10 cellular contexts compared by ENCODE assay signal in the genomic region with DNA sequence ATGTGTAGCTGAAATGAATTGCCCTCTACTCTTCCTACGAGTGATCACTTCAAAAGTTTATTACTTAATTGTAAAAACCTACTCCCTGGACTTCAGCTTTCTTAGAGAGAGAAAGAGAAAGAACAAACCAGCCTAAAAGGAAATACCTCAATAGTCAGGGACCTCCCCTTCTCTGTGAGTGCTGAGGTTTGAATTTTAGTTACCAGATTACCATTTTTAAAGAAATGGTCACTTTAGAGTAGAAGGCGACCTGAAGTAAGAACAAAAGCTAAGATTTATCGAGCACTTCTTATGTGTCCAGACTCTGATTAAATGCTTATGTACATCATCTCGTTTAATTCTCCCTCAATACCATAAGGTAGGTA. TPM values are rescaled to one million over a fixed set of nuclear protein-coding genes. Genes with fewer than 3 reads are reported as not detected.
DNase-seq lines count a peak whose midpoint lies in the region; ATAC-seq and TF ChIP-seq lines count a peak whose summit lies in the region.
"Had no signal": no experiment of that assay in that cellular context is flagged by ENCODE, and none has a peak within 500 bp of the region (broad histone marks: within the 10 kb centered on the region; RNA-seq: fewer than 3 reads in every experiment).

No MANE protein-coding gene starts in this region.

- H3K27me3 Mint-ChIP-seq in activated naive CD4-positive, alpha-beta T cell treated with anti-CD3 and anti-CD28 coated beads, Interleukin-2, amount 50 U/mL, for 24 hours: no peaks in the 10 kb centered on the region
- H3K27me3 Mint-ChIP-seq in type B pancreatic cell: no peaks in the 10 kb centered on the region

- no peaks in the 10 kb centered on the region for H3K9me3 Mint-ChIP-seq in activated naive CD4-positive, alpha-beta T cell treated with anti-CD3 and anti-CD28 coated beads, Interleukin-2, amount 50 U/mL, for 24 hours
- H3K9me3 Mint-ChIP-seq in type B pancreatic cell: no peaks in the 10 kb centered on the region

- H3K27ac Mint-ChIP-seq in activated naive CD4-positive, alpha-beta T cell treated with anti-CD3 and anti-CD28 coated beads, Interleukin-2, amount 50 U/mL, for 24 hours: peak overlapping the region; percentile 94
- H3K27ac Mint-ChIP-seq in type B pancreatic cell: peak overlapping the region; percentile 73

- TF ChIP-seq CTCF in lower lobe of right lung (IDR thresholded peaks at IDR 0.05): no peak
- no peak for TF ChIP-seq CTCF in type B pancreatic cell (conservative IDR thresholded peaks at IDR 0.05)

- H3K4me1 Mint-ChIP-seq in activated naive CD4-positive, alpha-beta T cell treated with anti-CD3 and anti-CD28 coated beads, Interleukin-2, amount 50 U/mL, for 24 hours: peaks cover 89% of the 10 kb centered on the region
- H3K4me1 Mint-ChIP-seq in type B pancreatic cell (ENCODE audit: unreplicated experiment): peaks cover 37% of the 10 kb centered on the region

- no peak for DNase-seq in activated naive CD4-positive, alpha-beta T cell (lab: John Stamatoyannopoulos, UW)
- DNase-seq in adipocyte (ENCODE audit: low read depth) (no peak), lower lobe of right lung (no peak), type B pancreatic cell (ENCODE audit: extremely low spot score, unreplicated experiment) (no peak), kidney tubule cell (ENCODE audit: low spot score) (no peak)
- DNase-seq: hippocampal formation, NCI-H1092 treated with DMSO at 0.1 percent for 48 hours had no signal

- H3K4me3 ChIP-seq in adipocyte (ENCODE audit: low read length): no peak overlapping the region
- H3K4me3 ChIP-seq in lower lobe of right lung: no peak overlapping the region

- H3K4me3 Mint-ChIP-seq in activated naive CD4-positive, alpha-beta T cell treated with anti-CD3 and anti-CD28 coated beads, Interleukin-2, amount 50 U/mL, for 24 hours: peak overlapping the region; percentile 76
- no peak overlapping the region for H3K4me3 Mint-ChIP-seq in type B pancreatic cell

- intact Hi-C loops in lower lobe of right lung (cut with DNase I): no loop called here

- H3K4me1 ChIP-seq in adipocyte (ENCODE audit: control insufficient read depth, insufficient read depth, low read length): peaks cover 59% of the 10 kb centered on the region
- H3K4me1 ChIP-seq in lower lobe of right lung: peaks cover 81% of the 10 kb centered on the region

- H3K9ac ChIP-seq in adipocyte (ENCODE audit: low read length): peak overlapping the region; percentile 25

- no peaks in the 10 kb centered on the region for H3K36me3 ChIP-seq in adipocyte (ENCODE audit: control insufficient read depth, insufficient read depth, low read length, severe bottlenecking)
- no peaks in the 10 kb centered on the region for H3K36me3 ChIP-seq in lower lobe of right lung

- H3K9me3 ChIP-seq in adipocyte (ENCODE audit: control insufficient read depth, low read length) (no peaks in the 10 kb centered on the region), lower lobe of right lung (no peaks in the 10 kb centered on the region)

- ATAC-seq in lower lobe of right lung (peak in 1 of 2 donors; percentile 21), HG03442 (IDR thresholded peaks at IDR 0.05; ENCODE audit: unreplicated experiment) (no peak), GM18870 (IDR thresholded peaks at IDR 0.05; ENCODE audit: unreplicated experiment) (no peak)

- peaks cover 2% of the 10 kb centered on the region for H3K36me3 Mint-ChIP-seq in activated naive CD4-positive, alpha-beta T cell treated with anti-CD3 and anti-CD28 coated beads, Interleukin-2, amount 50 U/mL, for 24 hours
- peaks cover 4% of the 10 kb centered on the region for H3K36me3 Mint-ChIP-seq in type B pancreatic cell

- H3K27me3 ChIP-seq in adipocyte (replicated peaks; ENCODE audit: control insufficient read depth, insufficient read depth, low read length) (no peaks in the 10 kb centered on the region), lower lobe of right lung (ENCODE audit: low read depth) (no peaks in the 10 kb centered on the region)

- peak overlapping the region; percentile 61 for H3K27ac ChIP-seq in lower lobe of right lung

RNA-seq across cellular contexts. Expression of a gene that starts 11.3 kb away (rescaled TPM):
- total RNA-seq in lower lobe of right lung (146 TPM), type B pancreatic cell (ENCODE audit: low replicate concordance) (45.9 and 51.5 TPM in 2 replicates)
